17 cellular contexts compared by ENCODE assay signal in genomic region chr16:87701066-87701425, GRCh38.
A peak's percentile ranks its signal among the peaks of the same experiment; 100 is the strongest.
DNase-seq lines count a peak whose midpoint lies in the region; ATAC-seq lines count a peak whose summit lies in the region.
"Had no signal": no experiment of that assay in that cellular context is flagged by ENCODE, and none has a peak within 500 bp of the region (broad histone marks: within the 10 kb centered on the region; RNA-seq: fewer than 3 reads in every experiment).

No MANE protein-coding gene starts in this region.

- H3K27me3 Mint-ChIP-seq in activated naive CD4-positive, alpha-beta T cell treated with anti-CD3 and anti-CD28 coated beads, Interleukin-2, amount 10 ng/mL, durations not matched to agents 7 days and 5 days: no peaks in the 10 kb centered on the region
- H3K27me3 Mint-ChIP-seq in stimulated activated naive B cell treated with anti-CD40 and anti-IgM and Interleukin-4, amounts not matched to agents 10 μg/mL and 1 μg/mL and 100 μg/mL, for 72 hours: no peaks in the 10 kb centered on the region
- no peaks in the 10 kb centered on the region for H3K27me3 Mint-ChIP-seq in stimulated activated naive CD8-positive, alpha-beta T cell treated with anti-CD3 and anti-CD28 coated beads, Interleukin-15, amount 100 ng/mL, for 72 hours

- no peak for DNase-seq in activated naive CD4-positive, alpha-beta T cell treated with anti-CD3 and anti-CD28 coated beads, Interleukin-2, amount 10 ng/mL, durations not matched to agents 7 days and 5 days
- DNase-seq in activated naive CD4-positive, alpha-beta T cell treated with Interleukin-2 at 50 U/mL for 16 hours: no peak
- DNase-seq in H7: peak; percentile 60
- DNase-seq in activated naive CD4-positive, alpha-beta T cell treated with anti-CD3 and anti-CD28 coated beads, Interleukin-2, amount 50 U/mL, for 72 hours (ENCODE audit: low spot score in 2 of 2): no peak
- DNase-seq in stimulated activated naive B cell treated with anti-CD40 and anti-IgM and Interleukin-4, amounts not matched to agents 10 μg/mL and 1 μg/mL and 100 μg/mL, for 72 hours: peak; percentile 23
- DNase-seq in stimulated activated naive CD8-positive, alpha-beta T cell treated with anti-CD3 and anti-CD28 coated beads, Interleukin-15, amount 100 ng/mL, for 72 hours: no peak
- DNase-seq: activated CD8-positive, alpha-beta memory T cell treated with anti-CD3 and anti-CD28 coated beads, Interleukin-2, amount 50 U/mL, for 4 hours; brain microvascular endothelial cell; NCI-H1105 treated with DMSO at 0.1 percent for 48 hours; NCI-H526 treated with DMSO at 0.1 percent for 48 hours; ovary; right cardiac atrium; stimulated activated CD4-positive, alpha-beta T cell treated with anti-CD3 and anti-CD28 coated beads, Interleukin-15, amount 100 ng/mL, for 24 hours; T-helper 9 cell; thyroid gland had no signal

- CTCF ChIA-PET in activated naive CD4-positive, alpha-beta T cell treated with anti-CD3 and anti-CD28 coated beads, Interleukin-2, amount 10 ng/mL, durations not matched to agents 7 days and 5 days (lab: Charles Lee): no interaction called here

- H3K9me3 Mint-ChIP-seq in activated naive CD4-positive, alpha-beta T cell treated with anti-CD3 and anti-CD28 coated beads, Interleukin-2, amount 10 ng/mL, durations not matched to agents 7 days and 5 days: no peaks in the 10 kb centered on the region
- no peaks in the 10 kb centered on the region for H3K9me3 Mint-ChIP-seq in activated naive CD4-positive, alpha-beta T cell treated with anti-CD3 and anti-CD28 coated beads, Interleukin-2, amount 50 U/mL, for 72 hours
- H3K9me3 Mint-ChIP-seq in stimulated activated naive B cell treated with anti-CD40 and anti-IgM and Interleukin-4, amounts not matched to agents 10 μg/mL and 1 μg/mL and 100 μg/mL, for 72 hours: no peaks in the 10 kb centered on the region
- H3K9me3 Mint-ChIP-seq in stimulated activated naive CD8-positive, alpha-beta T cell treated with anti-CD3 and anti-CD28 coated beads, Interleukin-15, amount 100 ng/mL, for 72 hours: no peaks in the 10 kb centered on the region

- peaks cover 11% of the 10 kb centered on the region for H3K36me3 ChIP-seq in H7 (replicated peaks; ENCODE audit: control insufficient read depth, insufficient read depth, low read length)
- H3K36me3 ChIP-seq: ovary had no signal

- H3K27ac Mint-ChIP-seq in activated naive CD4-positive, alpha-beta T cell treated with anti-CD3 and anti-CD28 coated beads, Interleukin-2, amount 10 ng/mL, durations not matched to agents 7 days and 5 days: peak overlapping the region; percentile 92
- peak overlapping the region; percentile 62 to 83 for H3K27ac Mint-ChIP-seq in activated naive CD4-positive, alpha-beta T cell treated with anti-CD3 and anti-CD28 coated beads, Interleukin-2, amount 50 U/mL, for 72 hours
- peak overlapping the region; percentile 89 for H3K27ac Mint-ChIP-seq in stimulated activated naive B cell treated with anti-CD40 and anti-IgM and Interleukin-4, amounts not matched to agents 10 μg/mL and 1 μg/mL and 100 μg/mL, for 72 hours
- peak overlapping the region in 1 of 2 donors; percentile 54 for H3K27ac Mint-ChIP-seq in stimulated activated naive CD8-positive, alpha-beta T cell treated with anti-CD3 and anti-CD28 coated beads, Interleukin-15, amount 100 ng/mL, for 72 hours

- no peaks in the 10 kb centered on the region for H3K27me3 ChIP-seq in H7 (ENCODE audit: control insufficient read depth, insufficient read depth, low read length)
- H3K27me3 ChIP-seq: brain microvascular endothelial cell, ovary, thyroid gland had no signal

- no peak for ATAC-seq in activated naive CD4-positive, alpha-beta T cell treated with anti-CD3 and anti-CD28 coated beads, Interleukin-2, amount 50 U/mL, for 72 hours
- ATAC-seq in stimulated activated naive B cell treated with anti-CD40 and anti-IgM and Interleukin-4, amounts not matched to agents 10 μg/mL and 1 μg/mL and 100 μg/mL, for 72 hours (replicated peaks): peak; percentile 8 to 13
- no peak for ATAC-seq in stimulated activated naive CD8-positive, alpha-beta T cell treated with anti-CD3 and anti-CD28 coated beads, Interleukin-15, amount 100 ng/mL, for 72 hours
- no peak for ATAC-seq in HG03196 (IDR thresholded peaks at IDR 0.05; ENCODE audit: unreplicated experiment)
- no peak for ATAC-seq in GM21786 (IDR thresholded peaks at IDR 0.05; ENCODE audit: unreplicated experiment)
- ATAC-seq: right cardiac atrium had no signal

- peaks cover 53% of the 10 kb centered on the region for H3K4me1 Mint-ChIP-seq in activated naive CD4-positive, alpha-beta T cell treated with anti-CD3 and anti-CD28 coated beads, Interleukin-2, amount 10 ng/mL, durations not matched to agents 7 days and 5 days
- H3K4me1 Mint-ChIP-seq in stimulated activated naive B cell treated with anti-CD40 and anti-IgM and Interleukin-4, amounts not matched to agents 10 μg/mL and 1 μg/mL and 100 μg/mL, for 72 hours: peaks cover 47 to 72% of the 10 kb centered on the region in 2 donors
- peaks cover 42% of the 10 kb centered on the region for H3K4me1 Mint-ChIP-seq in stimulated activated naive CD8-positive, alpha-beta T cell treated with anti-CD3 and anti-CD28 coated beads, Interleukin-15, amount 100 ng/mL, for 72 hours

- H3K4me3 ChIP-seq in H7 (ENCODE audit: insufficient read depth, low read depth, low read length): no peak overlapping the region
- H3K4me3 ChIP-seq: ovary, thyroid gland had no signal

- peak overlapping the region; percentile 26 for H3K4me3 Mint-ChIP-seq in activated naive CD4-positive, alpha-beta T cell treated with anti-CD3 and anti-CD28 coated beads, Interleukin-2, amount 10 ng/mL, durations not matched to agents 7 days and 5 days
- H3K4me3 Mint-ChIP-seq in stimulated activated naive B cell treated with anti-CD40 and anti-IgM and Interleukin-4, amounts not matched to agents 10 μg/mL and 1 μg/mL and 100 μg/mL, for 72 hours: peak overlapping the region in 1 of 2 donors; percentile 46
- peak overlapping the region in 1 of 2 donors; percentile 18 for H3K4me3 Mint-ChIP-seq in stimulated activated naive CD8-positive, alpha-beta T cell treated with anti-CD3 and anti-CD28 coated beads, Interleukin-15, amount 100 ng/mL, for 72 hours

- H3K36me3 Mint-ChIP-seq in activated naive CD4-positive, alpha-beta T cell treated with anti-CD3 and anti-CD28 coated beads, Interleukin-2, amount 10 ng/mL, durations not matched to agents 7 days and 5 days: peaks cover 24% of the 10 kb centered on the region
- H3K36me3 Mint-ChIP-seq in activated naive CD4-positive, alpha-beta T cell treated with anti-CD3 and anti-CD28 coated beads, Interleukin-2, amount 50 U/mL, for 72 hours: peaks cover 6 to 13% of the 10 kb centered on the region in 2 donors
- H3K36me3 Mint-ChIP-seq in stimulated activated naive B cell treated with anti-CD40 and anti-IgM and Interleukin-4, amounts not matched to agents 10 μg/mL and 1 μg/mL and 100 μg/mL, for 72 hours: peaks cover 53 to 60% of the 10 kb centered on the region in 2 donors

Comparison
In these comparisons a context has a peak if more than half of its experiments do, and no peak if none do; other contexts are left out.
1. DNase-seq: peak in H7 (single experiment) and stimulated activated naive B cell treated with anti-CD40 and anti-IgM and Interleukin-4, amounts not matched to agents 10 μg/mL and 1 μg/mL and 100 μg/mL, for 72 hours (single experiment); none in activated naive CD4-positive, alpha-beta T cell treated with anti-CD3 and anti-CD28 coated beads, Interleukin-2, amount 10 ng/mL, durations not matched to agents 7 days and 5 days (single experiment), activated naive CD4-positive, alpha-beta T cell treated with Interleukin-2 at 50 U/mL for 16 hours (single experiment), activated naive CD4-positive, alpha-beta T cell treated with anti-CD3 and anti-CD28 coated beads, Interleukin-2, amount 50 U/mL, for 72 hours (0 of 2) and stimulated activated naive CD8-positive, alpha-beta T cell treated with anti-CD3 and anti-CD28 coated beads, Interleukin-15, amount 100 ng/mL, for 72 hours (0 of 2).
2. ATAC-seq: peak in stimulated activated naive B cell treated with anti-CD40 and anti-IgM and Interleukin-4, amounts not matched to agents 10 μg/mL and 1 μg/mL and 100 μg/mL, for 72 hours (2 of 2); none in activated naive CD4-positive, alpha-beta T cell treated with anti-CD3 and anti-CD28 coated beads, Interleukin-2, amount 50 U/mL, for 72 hours (0 of 2), stimulated activated naive CD8-positive, alpha-beta T cell treated with anti-CD3 and anti-CD28 coated beads, Interleukin-15, amount 100 ng/mL, for 72 hours (single experiment), HG03196 (single experiment) and GM21786 (single experiment).